ENCODE assay signal across 13 cellular contexts in the genomic region with DNA sequence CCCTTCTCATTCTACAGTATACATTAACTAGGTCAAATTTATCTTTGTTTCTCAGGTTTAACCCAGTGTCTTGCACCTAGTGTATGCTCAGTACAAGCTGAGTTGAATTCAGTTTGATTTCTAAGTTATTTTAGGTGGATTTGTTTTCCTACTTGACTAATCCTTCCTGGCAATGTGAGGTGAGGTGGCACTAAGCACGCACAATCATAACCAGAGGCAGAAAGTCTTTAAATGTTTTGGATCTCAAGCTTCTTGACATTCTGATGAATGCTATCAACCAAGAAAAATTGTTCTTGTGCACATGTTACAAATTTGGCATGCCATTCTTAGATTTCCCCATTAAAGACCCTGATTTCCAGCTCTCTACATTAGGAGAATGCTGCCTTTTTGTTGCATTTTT. TPM values are rescaled to one million over a fixed set of nuclear protein-coding genes. Genes with fewer than 3 reads are reported as not detected.
DNase-seq lines count a peak whose midpoint lies in the region; ATAC-seq and TF ChIP-seq lines count a peak whose summit lies in the region.
"Had no signal": no experiment of that assay in that cellular context is flagged by ENCODE, and none has a peak within 500 bp of the region (broad histone marks: within the 10 kb centered on the region; RNA-seq: fewer than 3 reads in every experiment).

No MANE protein-coding gene starts in this region.

- POLR2A ChIA-PET in CD8-positive, alpha-beta T cell (lab: Charles Lee), result no interaction called here

- peaks cover 47% of the 10 kb centered on the region for H3K36me3 ChIP-seq in DOHH2 (ENCODE audit: control insufficient read depth, low read length)
- no peaks in the 10 kb centered on the region for H3K36me3 ChIP-seq in neural progenitor cell
- no peaks in the 10 kb centered on the region for H3K36me3 ChIP-seq in CD8-positive, alpha-beta T cell (ENCODE audit: insufficient read depth, low read length)

- H4K20me1 ChIP-seq in DOHH2 (ENCODE audit: control insufficient read depth, insufficient read depth, low read depth, low read length) (peaks cover 42% of the 10 kb centered on the region), neural progenitor cell (ENCODE audit: low read depth) (peaks cover 35% of the 10 kb centered on the region)

- no peaks in the 10 kb centered on the region for H3K27me3 ChIP-seq in DOHH2 (ENCODE audit: control insufficient read depth, low read length)
- H3K27me3 ChIP-seq in neural progenitor cell, result no peaks in the 10 kb centered on the region
- no peaks in the 10 kb centered on the region for H3K27me3 ChIP-seq in CD8-positive, alpha-beta T cell (ENCODE audit: insufficient read depth, low read length)
- H3K27me3 ChIP-seq: SJSA1 had no signal

- H3K27ac ChIP-seq in DOHH2 (ENCODE audit: low read depth, low read length), result no peak overlapping the region
- H3K27ac ChIP-seq in neural progenitor cell, result no peak overlapping the region
- no peak overlapping the region for H3K27ac ChIP-seq in CD8-positive, alpha-beta T cell (ENCODE audit: low read depth, low read length)
- H3K27ac ChIP-seq: SJSA1 had no signal

- no peak overlapping the region for H2AFZ ChIP-seq in neural progenitor cell (replicated peaks)

- ATAC-seq in GM19023 (IDR thresholded peaks at IDR 0.05; ENCODE audit: unreplicated experiment), result no peak
- no peak for ATAC-seq in CD8-positive, alpha-beta T cell
- ATAC-seq in HG03045 (IDR thresholded peaks at IDR 0.05; ENCODE audit: unreplicated experiment), result no peak
- ATAC-seq: activated CD4-positive, CD25-positive, alpha-beta regulatory T cell treated with anti-CD3 and anti-CD28 coated beads, Interleukin-2, amount 50 U/mL, for 24 hours had no signal

- peak overlapping the region; percentile 93; the same call in 1 of the 2 replicates for H3K4me3 ChIP-seq in DOHH2 (ENCODE audit: low read length)
- peak overlapping the region; percentile 24 for H3K4me3 ChIP-seq in neural progenitor cell
- H3K4me3 ChIP-seq in CD8-positive, alpha-beta T cell (ENCODE audit: low read depth, low read length), result no peak overlapping the region
- H3K4me3 ChIP-seq: SJSA1 had no signal

- H3K79me2 ChIP-seq in DOHH2 (ENCODE audit: control insufficient read depth, low read length) (peaks cover 95% of the 10 kb centered on the region), neural progenitor cell (ENCODE audit: low read depth) (peaks cover 90% of the 10 kb centered on the region)

- H3K9me3 Mint-ChIP-seq in chondrocyte (ENCODE audit: low read depth) (no peaks in the 10 kb centered on the region), neural progenitor cell (no peaks in the 10 kb centered on the region)
- H3K9me3 Mint-ChIP-seq in CD8-positive, alpha-beta T cell, result no peaks in the 10 kb centered on the region

- H3K4me2 ChIP-seq in DOHH2 (ENCODE audit: low read length) (peak overlapping the region; percentile 77), neural progenitor cell (peak overlapping the region; percentile 99)

- no peaks in the 10 kb centered on the region for H3K27me3 Mint-ChIP-seq in chondrocyte (ENCODE audit: low read depth)
- H3K27me3 Mint-ChIP-seq in neural progenitor cell (ENCODE audit: insufficient read depth, low read depth), result no peaks in the 10 kb centered on the region
- H3K27me3 Mint-ChIP-seq in CD8-positive, alpha-beta T cell (ENCODE audit: low read depth), result no peaks in the 10 kb centered on the region

- H3K36me3 Mint-ChIP-seq in chondrocyte (ENCODE audit: low read depth), result no peaks in the 10 kb centered on the region
- H3K36me3 Mint-ChIP-seq in neural progenitor cell, result peaks cover 18% of the 10 kb centered on the region
- peaks cover 17% of the 10 kb centered on the region for H3K36me3 Mint-ChIP-seq in CD8-positive, alpha-beta T cell

- intact Hi-C loops in CD8-positive, alpha-beta T cell (cut with DNase I, micrococcal nuclease), result loop anchor here (5.0 to 10.0 kb wide), 4 partner anchors 38 to 1293 kb away; a partner anchor contains a TSS

- H3K4me1 ChIP-seq in DOHH2 (ENCODE audit: control insufficient read depth, low read length) (peaks cover 39% of the 10 kb centered on the region), neural progenitor cell (peaks cover 48% of the 10 kb centered on the region)
- peaks cover 48% of the 10 kb centered on the region for H3K4me1 ChIP-seq in CD8-positive, alpha-beta T cell (ENCODE audit: insufficient read depth, low read length)

- CTCF ChIA-PET in CD8-positive, alpha-beta T cell (lab: Charles Lee), result no interaction called here

- no peak overlapping the region for H3K9ac ChIP-seq in neural progenitor cell

- H3K27ac Mint-ChIP-seq in chondrocyte (ENCODE audit: unreplicated experiment) (peak overlapping the region; percentile 83), neural progenitor cell (no peak overlapping the region)
- no peak overlapping the region for H3K27ac Mint-ChIP-seq in CD8-positive, alpha-beta T cell

- H3F3A ChIP-seq in DOHH2 (ENCODE audit: control insufficient read depth, insufficient read depth), result 0 out of 2 replicates have a peak, but pooled peaks cover 2% of the 10 kb centered on the region
- peaks cover 15% of the 10 kb centered on the region for H3F3A ChIP-seq in neural progenitor cell (ENCODE audit: low read depth)

- H3K4me1 Mint-ChIP-seq in chondrocyte (ENCODE audit: low read depth) (peaks cover 55% of the 10 kb centered on the region), neural progenitor cell (peaks cover 32% of the 10 kb centered on the region)
- peaks cover 70% of the 10 kb centered on the region for H3K4me1 Mint-ChIP-seq in CD8-positive, alpha-beta T cell (ENCODE audit: low read depth)

- TF ChIP-seq CTCF in DOHH2 (IDR thresholded peaks at IDR 0.05; ENCODE audit: low read depth, low read length, poor library complexity, severe bottlenecking), result no peak
- no peak for TF ChIP-seq CTCF in chondrocyte (IDR thresholded peaks at IDR 0.05)
- TF ChIP-seq CTCF in neural progenitor cell (IDR thresholded peaks at IDR 0.05), result no peak
- no peak for TF ChIP-seq CTCF in CD8-positive, alpha-beta T cell (IDR thresholded peaks at IDR 0.05)

- peak; percentile 74 for DNase-seq in M059J (ENCODE audit: low read depth)
- no peak for DNase-seq in chondrocyte (ENCODE audit: low spot score)
- no peak for DNase-seq in neural progenitor cell (ENCODE audit: low spot score)
- no peak for DNase-seq in CD8-positive, alpha-beta T cell
- DNase-seq: activated naive CD4-positive, alpha-beta T cell treated with Interleukin-2 at 50 U/mL for 16 hours; effector CD8-positive, alpha-beta T cell; Kasumi-1; NCI-H226 had no signal

- H3K9me2 ChIP-seq in DOHH2 (replicated peaks; ENCODE audit: control insufficient read depth, low read length), result no peaks in the 10 kb centered on the region

- H3K9me3 ChIP-seq in DOHH2 (ENCODE audit: control insufficient read depth, insufficient read depth, low read length), result no peaks in the 10 kb centered on the region
- no peaks in the 10 kb centered on the region for H3K9me3 ChIP-seq in neural progenitor cell (ENCODE audit: low read depth)
- H3K9me3 ChIP-seq in CD8-positive, alpha-beta T cell (ENCODE audit: low read length), result no peaks in the 10 kb centered on the region
- H3K9me3 ChIP-seq: SJSA1 had no signal

- no peak overlapping the region for H3K4me3 Mint-ChIP-seq in chondrocyte (ENCODE audit: unreplicated experiment)
- peak overlapping the region; percentile 57 for H3K4me3 Mint-ChIP-seq in neural progenitor cell
- no peak overlapping the region for H3K4me3 Mint-ChIP-seq in CD8-positive, alpha-beta T cell

RNA-seq across cellular contexts. Expression of a gene that starts 3.2 kb away (rescaled TPM):
- total RNA-seq in M059J (2014; rRNA removed; shearing (Covaris generic)), result 95.2 and 102 TPM in 2 replicates
- 42.6 to 50.0 TPM (median 44.8 TPM) in 3 replicates for total RNA-seq in chondrocyte
- total RNA-seq in neural progenitor cell (ENCODE audit: low replicate concordance), result 100 and 126 TPM in 2 replicates
- total RNA-seq in CD8-positive, alpha-beta T cell, result 10 to 100 TPM; 23.2 to 23.8 TPM

RNA-seq across cellular contexts. Expression of a gene that starts 3.6 kb away (rescaled TPM):
- 34.8 and 39.2 TPM in 2 replicates for total RNA-seq in M059J (2014; rRNA removed; shearing (Covaris generic))
- total RNA-seq in chondrocyte (18.0 to 23.3 TPM (median 21.8 TPM) in 3 replicates), neural progenitor cell (ENCODE audit: low replicate concordance) (47.7 and 68.5 TPM in 2 replicates)
- total RNA-seq in CD8-positive, alpha-beta T cell, result 1 to 10 TPM; 3.9 TPM
